Comparison of ENCODE assay signal across 8 cellular contexts in genomic region chr6:11044712-11045167, GRCh38. TPM values are rescaled to one million over a fixed set of nuclear protein-coding genes. Genes with fewer than 3 reads are reported as not detected.
DNase-seq lines count a peak whose midpoint lies in the region; ATAC-seq and TF ChIP-seq lines count a peak whose summit lies in the region.

No MANE protein-coding gene starts in this region.

- peak overlapping the region; percentile 60; the same call in 1 of the 2 replicates for H3K4me3 ChIP-seq in GM08714 (ENCODE audit: low read length)
- peak overlapping the region; percentile 31 to 74 (median 45) for H3K4me3 ChIP-seq in esophagus squamous epithelium
- H3K4me3 ChIP-seq in sigmoid colon = peak overlapping the region in 3 of 4 donors; percentile 45 to 57 (median 55)
- H3K4me3 ChIP-seq in lower leg skin (ENCODE audit: low read depth, poor library complexity, severe bottlenecking) = no peak overlapping the region

- no peak for ATAC-seq in T-cell (replicated peaks in 1 of 4)
- no peak for ATAC-seq in GM18858 (IDR thresholded peaks at IDR 0.05; ENCODE audit: unreplicated experiment)
- ATAC-seq in left lobe of liver = no peak

- H3K9me3 Mint-ChIP-seq in T-cell = no peaks in the 10 kb centered on the region

- TF ChIP-seq POLR2A in esophagus squamous epithelium (IDR thresholded peaks at IDR 0.05) (no peak), sigmoid colon (IDR thresholded peaks at IDR 0.05) (no peak), lower leg skin (IDR thresholded peaks at IDR 0.05) (no peak)

- no peaks in the 10 kb centered on the region for H3K36me3 Mint-ChIP-seq in T-cell

- TF ChIP-seq EP300 in sigmoid colon (IDR thresholded peaks at IDR 0.05) = no peak

- intact Hi-C loops in esophagus squamous epithelium (cut with DNase I) = no loop called here
- intact Hi-C loops in sigmoid colon (cut with DNase I) = no loop called here
- intact Hi-C loops in lower leg skin (cut with DNase I; ENCODE audit: low total_unique reads) = no loop called here

- no peak overlapping the region for H3K27ac Mint-ChIP-seq in T-cell

- no peaks in the 10 kb centered on the region for H3K36me3 ChIP-seq in esophagus squamous epithelium
- no peaks in the 10 kb centered on the region for H3K36me3 ChIP-seq in sigmoid colon

- DNase-seq in T-cell = no peak
- no peak for DNase-seq in esophagus squamous epithelium (lab: John Stamatoyannopoulos, UW)
- DNase-seq in sigmoid colon = no peak
- no peak for DNase-seq in HEK293T (ENCODE audit: extremely low spot score)
- no peak for DNase-seq in left lobe of liver (ENCODE audit: low spot score)
- no peak for DNase-seq in lower leg skin (ENCODE audit: low spot score in 2 of 2)

- POLR2A ChIA-PET in T-cell (lab: Charles Lee) (no interaction called here), HEK293T (lab: Yijun Ruan, JAX) (no interaction called here)

- H3K27me3 ChIP-seq in esophagus squamous epithelium (peaks cover 6 to 87% (median 18%) of the 10 kb centered on the region in 4 donors), sigmoid colon (peaks cover 24 to 94% (median 56%) of the 10 kb centered on the region in 3 donors)

- H3K4me1 ChIP-seq in esophagus squamous epithelium (peaks cover 0 to 20% (median 11%) of the 10 kb centered on the region in 3 donors), sigmoid colon (peaks cover 0 to 14% (median 11%) of the 10 kb centered on the region in 4 donors)

- TF ChIP-seq CTCF in esophagus squamous epithelium (IDR thresholded peaks at IDR 0.05) (no peak), sigmoid colon (IDR thresholded peaks at IDR 0.05) (no peak), lower leg skin (IDR thresholded peaks at IDR 0.05) (no peak)

- H3K27ac ChIP-seq in esophagus squamous epithelium (no peak overlapping the region), sigmoid colon (no peak overlapping the region)

- peak overlapping the region; percentile 62 to 70 (median 68) for H3K4me3 Mint-ChIP-seq in T-cell

- H3K9me3 ChIP-seq in esophagus squamous epithelium (no peaks in the 10 kb centered on the region), sigmoid colon (no peaks in the 10 kb centered on the region)

- WGBS in esophagus squamous epithelium, 2 donors = 40 to 85% methylated on average over 2 to 4 of the region's 23 CpGs
- 35 to 61% methylated on average over 23 of the region's 23 CpGs for WGBS in sigmoid colon, 2 donors
- 34 to 41% methylated on average over 23 of the region's 23 CpGs for WGBS in lower leg skin, 2 donors

- CTCF ChIA-PET in T-cell (lab: Charles Lee) (interaction anchor here in 1 of 2 donors (0.7 kb wide), 1 partner anchor 133 kb away, joined by 13 read pairs; no protein-coding TSS in a partner anchor), HEK293T (lab: Yijun Ruan, JAX) (no interaction called here)

- peaks cover 61 to 62% of the 10 kb centered on the region in 2 donors for H3K27me3 Mint-ChIP-seq in T-cell

- peaks cover 6 to 13% (median 8%) of the 10 kb centered on the region in 3 donors for H3K4me1 Mint-ChIP-seq in T-cell

TF ChIP-seq in HEK293T, 16 proteins besides CTCF, POLR2A, EP300 and RAD21:
- TF ChIP-seq TARDBP (IDR thresholded peaks at IDR 0.05) (no peak), L3MBTL2 (conservative IDR thresholded peaks at IDR 0.05) (no peak), SUZ12 (IDR thresholded peaks at IDR 0.05) (no peak), BHLHE40 (IDR thresholded peaks at IDR 0.05; ENCODE audit: borderline replicate concordance) (no peak), FOXM1 (IDR thresholded peaks at IDR 0.05; ENCODE audit: borderline replicate concordance) (no peak), PKNOX1 (IDR thresholded peaks at IDR 0.05) (no peak), LEF1 (IDR thresholded peaks at IDR 0.05; ENCODE audit: borderline replicate concordance) (no peak), ELF4 (IDR thresholded peaks at IDR 0.05) (no peak), CTBP1 (IDR thresholded peaks at IDR 0.05; ENCODE audit: borderline replicate concordance) (no peak), FOXK2 (IDR thresholded peaks at IDR 0.05) (no peak), NFRKB (IDR thresholded peaks at IDR 0.05) (no peak), HDGF (IDR thresholded peaks at IDR 0.05; ENCODE audit: borderline replicate concordance) (no peak), SP1 (IDR thresholded peaks at IDR 0.05) (no peak)

RNA-seq across cellular contexts. Expression of gene ELOVL2, which starts 0.6 kb away (rescaled TPM):
- under 1 TPM in 2 of 5 donors, not detected in 3; 0.06 to 0.12 TPM for total RNA-seq in T-cell
- total RNA-seq in esophagus squamous epithelium = under 1 TPM in 3 of 4 donors, not detected in 1; 0.06 to 0.38 (median 0.18) TPM
- total RNA-seq in sigmoid colon = under 1 TPM; 0.16 to 0.83 (median 0.56) TPM
- polyA plus RNA-seq in sigmoid colon = under 1 TPM in 1 of 3 donors, not detected in 2; 0.36 TPM
- total RNA-seq in left lobe of liver = 5.9 TPM
- total RNA-seq in lower leg skin = under 1 TPM in 1 of 4 donors, not detected in 3; 0.07 TPM

RNA-seq across cellular contexts. Expression of gene SMIM13, which starts 48.9 kb away (rescaled TPM):
- total RNA-seq in T-cell = 1 to 10 TPM; 3.6 to 8.0 (median 5.3) TPM
- 1 to 10 TPM; 3.8 to 7.4 (median 6.3) TPM for total RNA-seq in esophagus squamous epithelium
- 10 to 100 TPM in 1 of 4 donors, 1 to 10 TPM in 3; 8.7 to 12.1 (median 8.8) TPM for total RNA-seq in sigmoid colon
- polyA plus RNA-seq in sigmoid colon = 1 to 10 TPM; 1.8 to 2.9 (median 2.8) TPM
- total RNA-seq in left lobe of liver = 5.9 TPM
- 10 to 100 TPM in 3 of 4 donors, 1 to 10 TPM in 1; 7.6 to 13.9 (median 10.2) TPM for total RNA-seq in lower leg skin
